ENCODE assay signal across 8 cellular contexts in the genomic region with DNA sequence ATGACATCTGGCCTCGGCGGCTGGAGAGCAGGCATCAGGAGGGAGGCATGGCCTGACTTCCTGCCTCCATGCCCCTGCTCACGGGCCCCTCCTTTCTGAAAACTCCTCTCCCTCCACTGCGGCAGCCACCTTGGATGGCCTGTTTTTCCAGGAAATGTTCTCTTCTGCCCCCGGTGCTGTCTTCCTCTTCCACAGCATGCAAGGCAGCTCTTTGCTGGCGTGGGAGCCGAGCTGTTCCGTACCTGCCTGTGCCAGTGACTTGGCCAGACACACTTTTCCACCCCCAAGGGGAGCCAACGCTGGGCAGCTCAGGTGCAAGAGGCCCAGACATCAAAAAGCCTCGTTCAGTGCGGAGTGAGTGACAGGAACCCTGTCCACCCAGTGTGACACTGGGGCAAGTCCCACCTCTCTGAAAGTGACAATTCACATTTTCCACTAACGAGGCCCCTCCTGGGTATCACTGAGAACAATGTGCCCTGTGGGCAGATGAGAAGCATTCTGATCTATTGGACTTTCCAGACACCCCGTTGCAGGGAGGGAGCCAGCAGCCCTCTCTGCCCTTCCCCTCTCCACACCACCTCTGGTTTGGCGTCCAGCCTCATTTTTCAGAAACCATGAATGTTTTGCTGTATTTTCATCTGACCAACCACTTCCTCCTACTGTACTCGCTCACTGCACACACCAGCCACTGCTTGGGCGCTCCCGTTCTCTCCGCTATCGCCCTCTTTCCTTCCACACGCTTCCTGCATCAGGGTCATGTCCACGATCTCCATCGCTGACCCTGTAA. TPM values are rescaled to one million over a fixed set of nuclear protein-coding genes. Genes with fewer than 3 reads are reported as not detected.
DNase-seq lines count a peak whose midpoint lies in the region; ATAC-seq and TF ChIP-seq lines count a peak whose summit lies in the region.

No MANE protein-coding gene starts in this region.

- H3K4me1 Mint-ChIP-seq in glutamatergic neuron (ENCODE audit: low read depth, unreplicated experiment) = peaks cover 36% of the 10 kb centered on the region

- H3K27me3 ChIP-seq in MM.1S (replicated peaks; ENCODE audit: insufficient read depth, low read length) = no peaks in the 10 kb centered on the region

- ATAC-seq in GM21576 (IDR thresholded peaks at IDR 0.05; ENCODE audit: unreplicated experiment) = peak; percentile 41

- H3K79me2 ChIP-seq in MM.1S (ENCODE audit: low read length) = no peaks in the 10 kb centered on the region

- TF ChIP-seq CTCF in glutamatergic neuron (IDR thresholded peaks at IDR 0.05; ENCODE audit: partially characterized antibody, unreplicated experiment) (no peak), MM.1S (IDR thresholded peaks at IDR 0.05; ENCODE audit: low read length) (no peak)

- no peak overlapping the region for H3K9ac ChIP-seq in MM.1S (ENCODE audit: low read length)

- no peaks in the 10 kb centered on the region for H4K20me1 ChIP-seq in MM.1S (ENCODE audit: insufficient read depth, low read length)

- H3K4me3 Mint-ChIP-seq in glutamatergic neuron (ENCODE audit: unreplicated experiment) = peak overlapping the region; percentile 66

- no peak overlapping the region for H3K4me2 ChIP-seq in MM.1S (ENCODE audit: low read depth, low read length)

- no peaks in the 10 kb centered on the region for H3K36me3 Mint-ChIP-seq in glutamatergic neuron (ENCODE audit: unreplicated experiment)

- peaks cover 10% of the 10 kb centered on the region for H3K9me3 Mint-ChIP-seq in glutamatergic neuron (ENCODE audit: unreplicated experiment)

- peaks cover 6% of the 10 kb centered on the region for H3F3A ChIP-seq in MM.1S (ENCODE audit: insufficient read depth, low read length)

- no peaks in the 10 kb centered on the region for H3K9me2 ChIP-seq in MM.1S (replicated peaks; ENCODE audit: insufficient read depth, low read length)

- H3K4me1 ChIP-seq in MM.1S (ENCODE audit: low read length) = peaks cover 9% of the 10 kb centered on the region

- no peak overlapping the region for H2AFZ ChIP-seq in MM.1S (ENCODE audit: low read length)

- DNase-seq in EL (peak; percentile 6), NAMALWA (ENCODE audit: low spot score) (peak; percentile 68), activated T-cell treated with anti-CD3 and anti-CD28 coated beads for 48 hours (ENCODE audit: low read depth) (peak; percentile 74), glutamatergic neuron (no peak), MM.1S (no peak), NCI-H226 (no peak)
- DNase-seq in stimulated activated CD4-positive, alpha-beta T cell treated with anti-CD3 and anti-CD28 coated beads, Interleukin-1b, Interleukin-23, amount 100 ng/mL, for 4 hours (ENCODE audit: low read depth in 2 of 2) = peak; percentile 60 to 70

- no peak overlapping the region for H3K27ac ChIP-seq in MM.1S (ENCODE audit: low read length)

- H3K4me3 ChIP-seq in MM.1S (ENCODE audit: low read length) = no peak overlapping the region

- H3K36me3 ChIP-seq in MM.1S (replicated peaks; ENCODE audit: insufficient read depth, low read length) = no peaks in the 10 kb centered on the region

- peaks cover 2% of the 10 kb centered on the region for H3K27me3 Mint-ChIP-seq in glutamatergic neuron (ENCODE audit: unreplicated experiment)

- peak overlapping the region; percentile 83 for H3K27ac Mint-ChIP-seq in glutamatergic neuron (ENCODE audit: unreplicated experiment)

- H3K9me3 ChIP-seq in MM.1S (replicated peaks; ENCODE audit: insufficient read depth, low read length) = no peaks in the 10 kb centered on the region

RNA-seq across cellular contexts. Expression of a gene that starts 31.1 kb away (rescaled TPM):
- total RNA-seq in glutamatergic neuron (ENCODE audit: unreplicated experiment) = 32.7 TPM

RNA-seq across cellular contexts. Expression of a gene that starts 34.1 kb away (rescaled TPM):
- total RNA-seq in glutamatergic neuron (ENCODE audit: unreplicated experiment) = 9.6 TPM

Comparison
In these comparisons a context has a peak if more than half of its experiments do, and no peak if none do; other contexts are left out.
1. DNase-seq: peak in EL (single experiment), NAMALWA (single experiment), activated T-cell treated with anti-CD3 and anti-CD28 coated beads for 48 hours (single experiment) and stimulated activated CD4-positive, alpha-beta T cell treated with anti-CD3 and anti-CD28 coated beads, Interleukin-1b, Interleukin-23, amount 100 ng/mL, for 4 hours (2 of 2); none in glutamatergic neuron (single experiment), MM.1S (single experiment) and NCI-H226 (single experiment).